28 cellular contexts compared by ENCODE assay signal in the genomic region with DNA sequence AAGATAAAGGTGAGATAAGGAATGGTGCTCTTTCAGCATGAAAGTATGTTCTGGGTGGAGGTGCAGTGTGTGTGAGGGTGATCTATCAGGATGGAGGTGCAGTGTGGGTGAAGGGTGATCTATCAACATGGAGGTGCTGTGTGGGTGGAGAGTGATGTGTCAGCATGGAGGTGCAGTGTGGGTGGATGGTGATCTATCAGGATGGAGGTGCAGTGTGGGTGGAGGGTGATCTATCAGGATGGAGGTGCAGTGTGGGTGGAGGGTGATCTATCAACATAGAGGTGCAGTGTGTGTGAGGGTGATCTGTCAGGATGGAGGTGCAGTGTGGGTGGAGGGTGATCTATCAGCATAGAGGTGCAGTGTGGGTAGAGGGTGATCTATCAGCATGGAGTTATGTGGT. TPM values are rescaled to one million over a fixed set of nuclear protein-coding genes. Genes with fewer than 3 reads are reported as not detected.
A peak's percentile ranks its signal among the peaks of the same experiment; 100 is the strongest.
DNase-seq lines count a peak whose midpoint lies in the region; ATAC-seq, FAIRE-seq and TF ChIP-seq lines count a peak whose summit lies in the region.
"Had no signal": no experiment of that assay in that cellular context is flagged by ENCODE, and none has a peak within 500 bp of the region (broad histone marks: within the 10 kb centered on the region; RNA-seq: fewer than 3 reads in every experiment).

No MANE protein-coding gene starts in this region.

- CTCF ChIA-PET in HEK293 (lab: Yijun Ruan, JAX) = interaction anchor here (0.6 to 2.6 kb wide), 13 partner anchors 17 to 927 kb away, joined by 3 to 10 read pairs (median 4); no protein-coding TSS in a partner anchor

- no peaks in the 10 kb centered on the region for H3K9me3 Mint-ChIP-seq in activated naive CD4-positive, alpha-beta T cell treated with anti-CD3 and anti-CD28 coated beads, Interleukin-2, amount 50 U/mL, for 24 hours
- H3K9me3 Mint-ChIP-seq in activated naive CD4-positive, alpha-beta T cell treated with anti-CD3 and anti-CD28 coated beads, Interleukin-2, amount 50 U/mL, for 72 hours = no peaks in the 10 kb centered on the region
- peaks cover 5% of the 10 kb centered on the region for H3K9me3 Mint-ChIP-seq in neural progenitor cell
- H3K9me3 Mint-ChIP-seq: activated T-cell treated with anti-CD3 and anti-CD28 coated beads, Interleukin-2, amount 50 U/mL, for 72 hours; natural killer cell treated with Interleukin-12 subunit alpha and Interleukin-12 subunit beta and Interleukin-15 and Interleukin-18, amount 100 ng/mL, for 72 hours had no signal

- H3F3A ChIP-seq in neural progenitor cell (ENCODE audit: low read depth) = no peaks in the 10 kb centered on the region

- H4K20me1 ChIP-seq in neural progenitor cell (ENCODE audit: low read depth) = no peaks in the 10 kb centered on the region

- H3K4me1 ChIP-seq in HEK293 (ENCODE audit: control insufficient read depth, insufficient read depth, low read length) (peaks cover 18% of the 10 kb centered on the region), neural progenitor cell (peaks cover 14% of the 10 kb centered on the region), testis (no peaks in the 10 kb centered on the region), kidney (ENCODE audit: control insufficient read depth in 1 of 2, insufficient read depth in 1 of 2, low read depth in 1 of 2, low read length in 2 of 2) (no peaks in the 10 kb centered on the region)
- H3K4me1 ChIP-seq: SJSA1 had no signal

- peak overlapping the region; percentile 68 for H3K27ac Mint-ChIP-seq in activated naive CD4-positive, alpha-beta T cell treated with anti-CD3 and anti-CD28 coated beads, Interleukin-2, amount 50 U/mL, for 24 hours
- H3K27ac Mint-ChIP-seq in activated naive CD4-positive, alpha-beta T cell treated with anti-CD3 and anti-CD28 coated beads, Interleukin-2, amount 50 U/mL, for 72 hours = no peak overlapping the region
- peak overlapping the region; percentile 61 for H3K27ac Mint-ChIP-seq in neural progenitor cell
- H3K27ac Mint-ChIP-seq: activated T-cell treated with anti-CD3 and anti-CD28 coated beads, Interleukin-2, amount 50 U/mL, for 72 hours had no signal

- H3K9me3 ChIP-seq in HEK293 (ENCODE audit: control insufficient read depth, insufficient read depth, low read depth, low read length) = no peaks in the 10 kb centered on the region
- no peaks in the 10 kb centered on the region for H3K9me3 ChIP-seq in neural progenitor cell (ENCODE audit: low read depth)
- H3K9me3 ChIP-seq in testis = no peaks in the 10 kb centered on the region
- no peaks in the 10 kb centered on the region for H3K9me3 ChIP-seq in kidney (ENCODE audit: control insufficient read depth in 1 of 2, low read length in 2 of 2)
- H3K9me3 ChIP-seq: gastroesophageal sphincter, SJSA1, transverse colon had no signal

- no peaks in the 10 kb centered on the region for H3K27me3 Mint-ChIP-seq in activated naive CD4-positive, alpha-beta T cell treated with anti-CD3 and anti-CD28 coated beads, Interleukin-2, amount 50 U/mL, for 24 hours
- peaks cover 5% of the 10 kb centered on the region for H3K27me3 Mint-ChIP-seq in neural progenitor cell (ENCODE audit: insufficient read depth, low read depth)

- DNase-seq in activated naive CD4-positive, alpha-beta T cell treated with anti-CD3 and anti-CD28 coated beads, Interleukin-2, amount 50 U/mL, for 72 hours (ENCODE audit: low spot score in 2 of 2) = no peak
- DNase-seq in neural progenitor cell (ENCODE audit: low spot score) (no peak), testis (no peak), kidney (no peak)
- DNase-seq: activated CD4-positive, CD25-positive, alpha-beta regulatory T cell; activated CD8-positive, alpha-beta memory T cell treated with anti-CD3 and anti-CD28 coated beads, Interleukin-2, amount 10 ng/mL, durations not matched to agents 7 days and 5 days; activated T-cell treated with anti-CD3 and anti-CD28 coated beads, Interleukin-2, amount 50 U/mL, for 72 hours; C1 segment of cervical spinal cord; effector CD8-positive, alpha-beta T cell; hippocampal formation; left cardiac atrium; NCI-H1105; NCI-H187 treated with DMSO at 0.1 percent for 48 hours; NCI-H2171; RPMI8226; transverse colon had no signal

- no peak for TF ChIP-seq POLR2A in testis (IDR thresholded peaks at IDR 0.05)

- H2AFZ ChIP-seq in neural progenitor cell (replicated peaks) = no peak overlapping the region

- TF ChIP-seq CTCF in HEK293 (tag by site-specific recombination; IDR thresholded peaks at IDR 0.05) (no peak), VCaP (conservative IDR thresholded peaks at IDR 0.05) (no peak), neural progenitor cell (IDR thresholded peaks at IDR 0.05) (no peak), testis (IDR thresholded peaks at IDR 0.05) (no peak), kidney (IDR thresholded peaks at IDR 0.05; ENCODE audit: borderline replicate concordance, extremely low read depth, insufficient read depth) (no peak)

- H3K36me3 Mint-ChIP-seq in activated naive CD4-positive, alpha-beta T cell treated with anti-CD3 and anti-CD28 coated beads, Interleukin-2, amount 50 U/mL, for 24 hours = no peaks in the 10 kb centered on the region
- no peaks in the 10 kb centered on the region for H3K36me3 Mint-ChIP-seq in activated naive CD4-positive, alpha-beta T cell treated with anti-CD3 and anti-CD28 coated beads, Interleukin-2, amount 50 U/mL, for 72 hours
- no peaks in the 10 kb centered on the region for H3K36me3 Mint-ChIP-seq in neural progenitor cell
- H3K36me3 Mint-ChIP-seq: activated CD8-positive, alpha-beta memory T cell treated with anti-CD3 and anti-CD28 coated beads, Interleukin-2, amount 10 ng/mL, durations not matched to agents 7 days and 5 days; natural killer cell treated with Interleukin-12 subunit alpha and Interleukin-12 subunit beta and Interleukin-15 and Interleukin-18, amount 100 ng/mL, for 72 hours had no signal

- no peaks in the 10 kb centered on the region for H3K79me2 ChIP-seq in neural progenitor cell (ENCODE audit: low read depth)

- no peak for FAIRE-seq in kidney (lab: Jason Lieb, UNC)
- FAIRE-seq: GM12892 had no signal

- H3K4me3 ChIP-seq in HEK293 (ENCODE audit: low read depth, low read length) = no peak overlapping the region
- no peak overlapping the region for H3K4me3 ChIP-seq in neural progenitor cell
- H3K4me3 ChIP-seq in testis = no peak overlapping the region
- H3K4me3 ChIP-seq in kidney (ENCODE audit: low read length in 2 of 2) = no peak overlapping the region
- H3K4me3 ChIP-seq: coronary artery, gastroesophageal sphincter, SJSA1, skin epidermis, transverse colon had no signal

- POLR2A ChIA-PET in HEK293 (lab: Yijun Ruan, JAX) = interaction anchor here (0.7 to 2.2 kb wide), 3 partner anchors 158 to 187 kb away, joined by 3 to 9 read pairs (median 7); a partner anchor contains a TSS

- no peaks in the 10 kb centered on the region for H3K36me3 ChIP-seq in HEK293 (ENCODE audit: control insufficient read depth in 2 of 2, insufficient read depth in 1 of 2, low read length in 2 of 2)
- no peaks in the 10 kb centered on the region for H3K36me3 ChIP-seq in neural progenitor cell
- no peaks in the 10 kb centered on the region for H3K36me3 ChIP-seq in testis (ENCODE audit: low read depth, missing control alignments)
- no peaks in the 10 kb centered on the region for H3K36me3 ChIP-seq in kidney (ENCODE audit: control insufficient read depth in 1 of 2, insufficient read depth in 2 of 2, low read length in 2 of 2)
- H3K36me3 ChIP-seq: gastroesophageal sphincter, SJSA1, transverse colon had no signal

- no peak overlapping the region for H3K4me3 Mint-ChIP-seq in activated naive CD4-positive, alpha-beta T cell treated with anti-CD3 and anti-CD28 coated beads, Interleukin-2, amount 50 U/mL, for 24 hours
- H3K4me3 Mint-ChIP-seq in neural progenitor cell = peak overlapping the region; percentile 22
- H3K4me3 Mint-ChIP-seq: activated CD8-positive, alpha-beta memory T cell treated with anti-CD3 and anti-CD28 coated beads, Interleukin-2, amount 10 ng/mL, durations not matched to agents 7 days and 5 days; natural killer cell treated with Interleukin-12 subunit alpha and Interleukin-12 subunit beta and Interleukin-15 and Interleukin-18, amount 100 ng/mL, for 72 hours had no signal

- peaks cover 21% of the 10 kb centered on the region for H3K4me1 Mint-ChIP-seq in activated naive CD4-positive, alpha-beta T cell treated with anti-CD3 and anti-CD28 coated beads, Interleukin-2, amount 50 U/mL, for 24 hours
- peaks cover 49% of the 10 kb centered on the region for H3K4me1 Mint-ChIP-seq in neural progenitor cell

- no peak for ATAC-seq in activated naive CD4-positive, alpha-beta T cell treated with anti-CD3 and anti-CD28 coated beads, Interleukin-2, amount 50 U/mL, for 72 hours
- ATAC-seq: activated CD8-positive, alpha-beta memory T cell treated with anti-CD3 and anti-CD28 coated beads, Interleukin-2, amount 10 ng/mL, durations not matched to agents 7 days and 5 days; activated T-cell treated with anti-CD3 and anti-CD28 coated beads, Interleukin-2, amount 50 U/mL, for 72 hours; gastroesophageal sphincter; left cardiac atrium; natural killer cell treated with Interleukin-12 subunit alpha and Interleukin-12 subunit beta and Interleukin-15 and Interleukin-18, amount 100 ng/mL, for 72 hours had no signal

- H3K4me2 ChIP-seq in neural progenitor cell = no peak overlapping the region

- intact Hi-C loops in testis (cut with DNase I; ENCODE audit: low total_unique reads) = no loop called here
- intact Hi-C loops in kidney (cut with DNase I) = no loop called here

- H3K27me3 ChIP-seq in neural progenitor cell = no peaks in the 10 kb centered on the region
- no peaks in the 10 kb centered on the region for H3K27me3 ChIP-seq in testis
- H3K27me3 ChIP-seq: gastroesophageal sphincter, SJSA1, transverse colon had no signal

- no peak overlapping the region for H3K9ac ChIP-seq in neural progenitor cell
- no peak overlapping the region for H3K9ac ChIP-seq in kidney (ENCODE audit: low read length in 2 of 2)

- H3K27ac ChIP-seq in HEK293 (ENCODE audit: extremely low read depth, low read depth, low read length) (no peak overlapping the region), VCaP (peak overlapping the region; percentile 76), neural progenitor cell (no peak overlapping the region), testis (no peak overlapping the region), kidney (ENCODE audit: low read depth in 2 of 2, low read length in 2 of 2) (no peak overlapping the region)
- H3K27ac ChIP-seq: coronary artery, gastroesophageal sphincter, SJSA1, skin epidermis had no signal

TF ChIP-seq in HEK293, 187 proteins besides CTCF, POLR2A, EP300 and RAD21 (continues in another document):
- TF ChIP-seq KLF16 (tag by site-specific recombination; IDR thresholded peaks at IDR 0.05) (no peak), YY2 (tag by site-specific recombination; IDR thresholded peaks at IDR 0.05) (peak; percentile 27; the same call in 1 of the 2 replicates), ZFHX2 (tag by site-specific recombination; conservative IDR thresholded peaks at IDR 0.05) (peak; percentile 100), MEIS1 (CRISPR knock-in tag; IDR thresholded peaks at IDR 0.05; ENCODE audit: borderline replicate concordance) (no peak)

RNA-seq across cellular contexts. Expression of a gene that starts 12.3 kb away (rescaled TPM):
- total RNA-seq in activated naive CD4-positive, alpha-beta T cell treated with anti-CD3 and anti-CD28 coated beads, Interleukin-2, amount 50 U/mL, for 72 hours = 1 to 10 TPM in 1 of 2 donors, under 1 TPM in 1; 0.64 to 1.9 TPM
- total RNA-seq in neural progenitor cell (ENCODE audit: low replicate concordance) (3.3 and 4.2 TPM in 2 replicates), testis (1 to 10 TPM; 8.4 to 9.1 TPM), kidney (3.8 TPM)
- polyA plus RNA-seq in testis (ENCODE audit: insufficient read depth, low read depth, low replicate concordance) (1.6 TPM), kidney (ENCODE audit: insufficient read depth, low read depth, low replicate concordance) (1.1 TPM)
- total RNA-seq: G401, HT1080, MCF 10A, SJSA1 had no signal

Comparison
In these comparisons a context has a peak if more than half of its experiments do, and no peak if none do; other contexts are left out.
1. H3K27ac Mint-ChIP-seq: peak in activated naive CD4-positive, alpha-beta T cell treated with anti-CD3 and anti-CD28 coated beads, Interleukin-2, amount 50 U/mL, for 24 hours (single experiment) and neural progenitor cell (single experiment); none in activated naive CD4-positive, alpha-beta T cell treated with anti-CD3 and anti-CD28 coated beads, Interleukin-2, amount 50 U/mL, for 72 hours (0 of 2).